In the genomic region with DNA sequence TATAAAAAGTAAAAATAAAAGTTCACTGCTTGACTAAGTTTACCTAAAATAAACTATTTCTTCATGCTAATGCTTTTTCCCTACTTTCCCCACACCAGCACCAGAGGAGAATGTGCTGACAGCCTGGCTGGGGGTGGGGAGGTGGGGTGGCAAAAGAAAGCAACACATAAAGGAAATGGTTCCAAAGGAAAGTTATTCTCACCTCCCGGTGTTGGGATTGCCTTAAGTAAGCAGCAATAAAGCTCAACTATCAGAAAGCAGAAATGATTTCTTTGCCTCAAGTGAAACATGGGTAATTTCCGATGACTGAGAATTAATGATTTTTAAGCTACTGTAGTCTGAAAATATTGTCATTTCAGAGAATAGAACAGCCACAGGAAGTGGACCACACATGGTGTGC, we compare ENCODE assay signal across 20 cellular contexts.
DNase-seq lines count a peak whose midpoint lies in the region; ATAC-seq and TF ChIP-seq lines count a peak whose summit lies in the region.
"Had no signal": no experiment of that assay in that cellular context is flagged by ENCODE, and none has a peak within 500 bp of the region (broad histone marks: within the 10 kb centered on the region; RNA-seq: fewer than 3 reads in every experiment).

No MANE protein-coding gene starts in this region.

- no peaks in the 10 kb centered on the region for H3K27me3 ChIP-seq in A673 (replicated peaks; ENCODE audit: insufficient read depth, low read depth, low read length, poor library complexity)
- H3K27me3 ChIP-seq: thyroid gland had no signal

- no TSS peak for BruUV-seq in A673 (replicated peaks; lab: Mats Ljungman, UMichigan)

- intact Hi-C loops in A673 (cut with micrococcal nuclease; ENCODE audit: unreplicated experiment) (no loop called here), mucosa of descending colon (cut with DNase I, micrococcal nuclease) (no loop called here)

- TF ChIP-seq CTCF in A673 (conservative IDR thresholded peaks at IDR 0.05; ENCODE audit: low read depth, low read length) (no peak), mucosa of descending colon (IDR thresholded peaks at IDR 0.05) (no peak)

- no peak overlapping the region for H3K4me3 ChIP-seq in A673 (ENCODE audit: low read depth, low read length, poor library complexity, severe bottlenecking)
- no peak overlapping the region for H3K4me3 ChIP-seq in mucosa of descending colon
- H3K4me3 ChIP-seq: A549, thyroid gland had no signal

- H3K27ac ChIP-seq in A673 (ENCODE audit: low read depth, low read length, poor library complexity, severe bottlenecking), result peak overlapping the region; percentile 50
- H3K27ac ChIP-seq: A549, VCaP had no signal

- H3K36me3 ChIP-seq in A673 (ENCODE audit: insufficient read depth, low read length, poor library complexity, severe bottlenecking) (no peaks in the 10 kb centered on the region), mucosa of descending colon (ENCODE audit: low read depth) (no peaks in the 10 kb centered on the region)
- H3K36me3 ChIP-seq: thyroid gland had no signal

- peaks cover 7% of the 10 kb centered on the region for H3K9me3 ChIP-seq in A673 (ENCODE audit: low read depth, low read length, poor library complexity, severe bottlenecking)
- no peaks in the 10 kb centered on the region for H3K9me3 ChIP-seq in mucosa of descending colon
- H3K9me3 ChIP-seq: A549, thyroid gland had no signal

- peak; percentile 70 for DNase-seq in A673 (ENCODE audit: low spot score)
- DNase-seq in NCI-H69 (lab: John Stamatoyannopoulos, UW), result peak; percentile 4
- DNase-seq in fibroblast of gingiva (ENCODE audit: low read depth), result peak; percentile 18
- peak in 1 of 3 donors; percentile 6 for DNase-seq in mucosa of descending colon
- DNase-seq in NCI-H146 (lab: John Stamatoyannopoulos, UW), result no peak
- DNase-seq in NCI-H146 treated with DMSO at 0.1 percent for 48 hours (lab: John Stamatoyannopoulos, UW; ENCODE audit: unreplicated experiment), result no peak
- DNase-seq: activated CD4-positive, alpha-beta T cell treated with anti-CD3 and anti-CD28 coated beads, Interleukin-2, amount 50 U/mL, for 48 hours; activated naive CD4-positive, alpha-beta T cell treated with anti-CD3 and anti-CD28 coated beads, Interleukin-2, amount 10 ng/mL, durations not matched to agents 7 days and 5 days; activated T-cell treated with anti-CD3 and anti-CD28 coated beads, Interleukin-2, amount 50 U/mL, for 1 hour; DMS79; NCI-H187 treated with DMSO at 0.1 percent for 48 hours; NCI-H446; stimulated activated CD4-positive, alpha-beta T cell treated with anti-CD3 and anti-CD28 coated beads, Interleukin-12 subunit alpha, Interleukin-12 subunit beta, amount 100 ng/mL, for 4 hours; T-helper 1 cell; thyroid gland had no signal

- H3K4me1 ChIP-seq in A673 (ENCODE audit: insufficient read depth, low read length, poor library complexity, severe bottlenecking), result peaks cover 33% of the 10 kb centered on the region
- H3K4me1 ChIP-seq in mucosa of descending colon (ENCODE audit: low read depth), result no peaks in the 10 kb centered on the region
- H3K4me1 ChIP-seq: A549 had no signal

- peak; percentile 39 for ATAC-seq in mucosa of descending colon
- ATAC-seq in HG03571 (IDR thresholded peaks at IDR 0.05; ENCODE audit: unreplicated experiment), result no peak
- no peak for ATAC-seq in GM18907 (IDR thresholded peaks at IDR 0.05; ENCODE audit: unreplicated experiment)
- ATAC-seq: A549; natural killer cell treated with Interleukin-12 subunit alpha and Interleukin-12 subunit beta and Interleukin-15 and Interleukin-18, amount 100 ng/mL, for 72 hours had no signal

- POLR2A ChIA-PET in A673 (lab: Charles Lee; ENCODE audit: low non-redundant PET), result no interaction called here

- CTCF ChIA-PET in A673 (lab: Charles Lee), result no interaction called here

Comparison
In these comparisons a context has a peak if more than half of its experiments do, and no peak if none do; other contexts are left out.
1. DNase-seq: peak in A673 (single experiment), NCI-H69 (single experiment) and fibroblast of gingiva (single experiment); none in NCI-H146 (single experiment) and NCI-H146 treated with DMSO at 0.1 percent for 48 hours (single experiment).